In genomic region chr10:5927306-5927705, GRCh38 we compare ENCODE assay signal across 22 cellular contexts. TPM values are rescaled to one million over a fixed set of nuclear protein-coding genes. Genes with fewer than 3 reads are reported as not detected.
DNase-seq lines count a peak whose midpoint lies in the region; ATAC-seq and TF ChIP-seq lines count a peak whose summit lies in the region.
"Had no signal": no experiment of that assay in that cellular context is flagged by ENCODE, and none has a peak within 500 bp of the region (broad histone marks: within the 10 kb centered on the region; RNA-seq: fewer than 3 reads in every experiment).

No MANE protein-coding gene starts in this region.

- peak; percentile 35 for DNase-seq in NCI-H2171 treated with DMSO at 0.1 percent for 48 hours (lab: John Stamatoyannopoulos, UW)
- DNase-seq in NCI-H2171 (lab: John Stamatoyannopoulos, UW): no peak
- peak; percentile 52 for DNase-seq in astrocyte of the cerebellum (ENCODE audit: low read depth)
- peak; percentile 35 for DNase-seq in fibroblast of the conjunctiva (ENCODE audit: low read depth)
- no peak for DNase-seq in thoracic aorta (ENCODE audit: low spot score)
- no peak for DNase-seq in activated naive CD4-positive, alpha-beta T cell treated with anti-CD3 and anti-CD28 coated beads, Interleukin-2, amount 50 U/mL, for 16 hours
- DNase-seq: activated CD4-positive, alpha-beta memory T cell treated with anti-CD3 and anti-CD28 coated beads, Interleukin-2, amount 10 ng/mL, durations not matched to agents 7 days and 5 days; activated T-cell treated with anti-CD3 and anti-CD28 coated beads, Interleukin-2, amount 50 U/mL, for 1 hour; dorsolateral prefrontal cortex; left ventricle myocardium inferior; MM.1S; NCI-H1436 treated with DMSO at 0.1 percent for 48 hours; NCI-H774; stimulated activated naive CD4-positive, alpha-beta T cell had no signal

- TF ChIP-seq CTCF in astrocyte of the cerebellum (IDR thresholded peaks at IDR 0.05; ENCODE audit: low read depth, low read length, missing control alignments) (no peak), thoracic aorta (IDR thresholded peaks at IDR 0.05) (no peak)

- H3K9me3 ChIP-seq in thoracic aorta: no peaks in the 10 kb centered on the region
- H3K9me3 ChIP-seq: left ventricle myocardium inferior, neutrophil, SJSA1 had no signal

- H3K4me1 ChIP-seq in thoracic aorta (ENCODE audit: control insufficient read depth in 1 of 2, low read depth in 2 of 2): peaks cover 0 to 12% of the 10 kb centered on the region in 2 donors
- H3K4me1 ChIP-seq: left ventricle myocardium inferior, SJSA1 had no signal

- peaks cover 61% of the 10 kb centered on the region for H3K36me3 ChIP-seq in thoracic aorta

- ATAC-seq in thoracic aorta (ENCODE audit: insufficient number of reproducible peaks, low FRiP score, low read depth) (no peak), GM18861 (IDR thresholded peaks at IDR 0.05; ENCODE audit: unreplicated experiment) (no peak), GM21529 (IDR thresholded peaks at IDR 0.05; ENCODE audit: unreplicated experiment) (no peak)
- ATAC-seq: GM12878, WTC11 had no signal

- peak overlapping the region; percentile 53 to 67 for H3K27ac ChIP-seq in thoracic aorta
- H3K27ac ChIP-seq: 22Rv1, C4-2B, left ventricle myocardium inferior, neutrophil, SJSA1 had no signal

- in situ Hi-C loops in astrocyte of the cerebellum (cut with HindIII; ENCODE audit: low sequenced_read_pairs): no loop called here

- H3K4me3 ChIP-seq in astrocyte of the cerebellum (ENCODE audit: low read depth, low read length) (no peak overlapping the region), thoracic aorta (no peak overlapping the region)
- H3K4me3 ChIP-seq: GM12878, left ventricle myocardium inferior, SJSA1 had no signal

- H3K27me3 ChIP-seq in thoracic aorta (replicated peaks; ENCODE audit: insufficient read depth): no peaks in the 10 kb centered on the region
- H3K27me3 ChIP-seq: dorsolateral prefrontal cortex, neutrophil, SJSA1 had no signal

RNA-seq across cellular contexts. Expression of gene FBH1, which starts 37.3 kb away (rescaled TPM):
- 10 to 100 TPM; 93.7 to 94.1 TPM for total RNA-seq in thoracic aorta

RNA-seq across cellular contexts. Expression of gene ANKRD16, which starts 37.6 kb away (rescaled TPM):
- total RNA-seq in thoracic aorta: 10 to 100 TPM; 10.4 to 15.0 TPM

RNA-seq across cellular contexts. Expression of gene IL15RA, which starts 50.0 kb away (rescaled TPM):
- total RNA-seq in thoracic aorta: 10 to 100 TPM; 34.4 to 44.1 TPM

Comparison
In these comparisons a context has a peak if more than half of its experiments do, and no peak if none do; other contexts are left out.
1. DNase-seq: peak in NCI-H2171 treated with DMSO at 0.1 percent for 48 hours (single experiment), astrocyte of the cerebellum (single experiment) and fibroblast of the conjunctiva (single experiment); none in NCI-H2171 (single experiment), thoracic aorta (single experiment) and activated naive CD4-positive, alpha-beta T cell treated with anti-CD3 and anti-CD28 coated beads, Interleukin-2, amount 50 U/mL, for 16 hours (single experiment).